8 cellular contexts compared by ENCODE assay signal in the genomic region with DNA sequence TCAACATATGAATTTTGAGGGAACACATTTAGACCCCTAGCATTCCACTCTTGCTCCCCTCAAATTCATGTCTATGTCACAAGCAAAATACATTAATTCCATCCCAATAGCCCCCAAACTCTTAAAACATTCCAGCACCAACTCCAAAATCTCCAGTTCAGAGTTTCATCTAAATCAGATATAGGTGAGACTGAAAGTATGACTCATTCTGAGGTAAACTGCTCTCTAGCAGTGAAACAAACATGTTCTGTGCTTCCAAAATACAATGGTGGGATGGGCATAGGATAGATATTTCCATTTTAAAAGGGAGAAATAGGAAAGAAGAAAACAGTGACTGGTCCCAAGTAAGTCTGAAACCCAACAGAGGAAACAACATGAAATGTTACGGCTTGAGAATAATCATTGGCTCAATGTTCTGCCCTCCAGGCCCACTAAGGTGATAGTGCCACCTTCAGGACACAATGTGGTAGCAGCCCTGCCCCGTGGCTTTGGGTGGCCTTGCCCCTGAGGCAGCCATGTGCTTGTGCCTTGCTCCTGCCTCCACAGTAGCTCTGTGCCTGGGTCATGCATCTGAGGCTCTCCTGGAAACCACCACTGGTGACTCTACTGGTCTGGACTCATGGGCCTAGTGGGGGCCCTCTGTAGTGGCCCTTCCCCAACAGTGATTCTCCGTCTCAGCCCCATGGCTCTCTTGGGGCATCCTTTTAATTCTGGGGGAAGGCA. TPM values are rescaled to one million over a fixed set of nuclear protein-coding genes. Genes with fewer than 3 reads are reported as not detected.
DNase-seq lines count a peak whose midpoint lies in the region; ATAC-seq and TF ChIP-seq lines count a peak whose summit lies in the region.

No MANE protein-coding gene starts in this region.

- no peaks in the 10 kb centered on the region for H3K36me3 ChIP-seq in smooth muscle cell (ENCODE audit: low read depth)
- H3K36me3 ChIP-seq in stomach: peaks cover 17 to 26% (median 25%) of the 10 kb centered on the region in 4 donors

- 62% methylated on average over 3 of the region's 3 CpGs for WGBS in smooth muscle cell (ENCODE audit: low lambda C conversion rate)
- WGBS in stomach, 5 donors: 55 to 67% (median 60%) methylated on average over 3 of the region's 3 CpGs

- no peaks in the 10 kb centered on the region for H3K27me3 ChIP-seq in smooth muscle cell (ENCODE audit: low read depth)
- H3K27me3 ChIP-seq in stomach: no peaks in the 10 kb centered on the region

- TF ChIP-seq EP300 in stomach (IDR thresholded peaks at IDR 0.05): no peak

- H3K9ac ChIP-seq in smooth muscle cell (ENCODE audit: low read depth): peak overlapping the region; percentile 8

- no peaks in the 10 kb centered on the region for H4K20me1 ChIP-seq in smooth muscle cell (ENCODE audit: low read depth)

- H2AFZ ChIP-seq in smooth muscle cell (ENCODE audit: low read depth): no peak overlapping the region

- H3K4me1 ChIP-seq in smooth muscle cell (ENCODE audit: low read depth) (no peaks in the 10 kb centered on the region), stomach (no peaks in the 10 kb centered on the region)

- H3K4me3 ChIP-seq in fibroblast of mammary gland (ENCODE audit: control insufficient read depth, low read depth, low read length): no peak overlapping the region
- H3K4me3 ChIP-seq in smooth muscle cell: no peak overlapping the region
- no peak overlapping the region for H3K4me3 ChIP-seq in stomach

- intact Hi-C loops in stomach (cut with DNase I; ENCODE audit: low total_unique reads): no loop called here

- TF ChIP-seq POLR2A in stomach (IDR thresholded peaks at IDR 0.05): no peak

- H3K9me3 ChIP-seq in smooth muscle cell (replicated peaks; ENCODE audit: low read depth) (no peaks in the 10 kb centered on the region), stomach (no peaks in the 10 kb centered on the region)

- peak; percentile 65 for ATAC-seq in HG02852 (IDR thresholded peaks at IDR 0.05; ENCODE audit: unreplicated experiment)
- no peak for ATAC-seq in GM18519 (IDR thresholded peaks at IDR 0.05; ENCODE audit: low FRiP score, unreplicated experiment)

- H3K79me2 ChIP-seq in smooth muscle cell (ENCODE audit: low read depth): no peaks in the 10 kb centered on the region

- no peaks in the 10 kb centered on the region for H3F3A ChIP-seq in smooth muscle cell (ENCODE audit: low read depth)

- peak; percentile 80 for TF ChIP-seq CTCF in GM10266 (IDR thresholded peaks at IDR 0.05; ENCODE audit: control insufficient read depth, insufficient read depth, low read depth, missing control alignments)
- peak; percentile 51 for TF ChIP-seq CTCF in fibroblast of mammary gland (conservative IDR thresholded peaks at IDR 0.05; ENCODE audit: control insufficient read depth, insufficient read depth, low read depth, low read length)
- peak; percentile 37 for TF ChIP-seq CTCF in smooth muscle cell (IDR thresholded peaks at IDR 0.05; ENCODE audit: borderline replicate concordance, insufficient read depth, poor library complexity, severe bottlenecking)
- peak in 2 of 7 experiments; percentile 23 to 26 for TF ChIP-seq CTCF in stomach (IDR thresholded peaks at IDR 0.05)

- peak; percentile 53 for DNase-seq in GM10266 (ENCODE audit: extremely low spot score)
- peak in 3 of 5 donors; percentile 13 to 50 (median 17) for DNase-seq in T-helper 1 cell
- DNase-seq in fibroblast of mammary gland (ENCODE audit: low read depth): peak; percentile 33
- no peak for DNase-seq in smooth muscle cell (lab: John Stamatoyannopoulos, UW; ENCODE audit: unreplicated experiment)
- DNase-seq in stomach: no peak
- no peak for DNase-seq in anterior cingulate cortex (lab: John Stamatoyannopoulos, UW)

- peak overlapping the region; percentile 61 for H3K27ac ChIP-seq in smooth muscle cell (ENCODE audit: low read depth)
- H3K27ac ChIP-seq in stomach: no peak overlapping the region

- no peak overlapping the region for H3K4me2 ChIP-seq in smooth muscle cell

RNA-seq across cellular contexts. Expression of a gene that starts 36.4 kb away (rescaled TPM):
- total RNA-seq in smooth muscle cell (20.6 and 22.1 TPM in 2 replicates), stomach (10 to 100 TPM in 4 of 5 donors, 1 to 10 TPM in 1; 1.4 to 14.6 (median 11.6) TPM)
- polyA plus RNA-seq in smooth muscle cell (9.4 and 13.1 TPM in 2 replicates), stomach (10 to 100 TPM in 1 of 3 donors, 1 to 10 TPM in 2; 2.7 to 17.1 (median 6.0) TPM)

RNA-seq across cellular contexts. Expression of a gene that starts 58.3 kb away (rescaled TPM):
- total RNA-seq in smooth muscle cell (29.1 and 32.2 TPM in 2 replicates), stomach (10 to 100 TPM in 4 of 5 donors, 1 to 10 TPM in 1; 6.4 to 32.6 (median 20.4) TPM)
- polyA plus RNA-seq in smooth muscle cell (27.5 and 28.1 TPM in 2 replicates), stomach (10 to 100 TPM in 1 of 3 donors, 1 to 10 TPM in 2; 5.9 to 15.8 (median 6.3) TPM)

Comparison
In these comparisons a context has a peak if more than half of its experiments do, and no peak if none do; other contexts are left out.
1. DNase-seq: peak in GM10266 (single experiment), T-helper 1 cell (3 of 5) and fibroblast of mammary gland (single experiment); none in smooth muscle cell (single experiment), stomach (single experiment) and anterior cingulate cortex (0 of 58).